ENCODE assay signal across 29 cellular contexts in genomic region chr7:348962-349755, GRCh38. TPM values are rescaled to one million over a fixed set of nuclear protein-coding genes. Genes with fewer than 3 reads are reported as not detected.
DNase-seq lines count a peak whose midpoint lies in the region; ATAC-seq, FAIRE-seq and TF ChIP-seq lines count a peak whose summit lies in the region.
"Had no signal": no experiment of that assay in that cellular context is flagged by ENCODE, and none has a peak within 500 bp of the region (broad histone marks: within the 10 kb centered on the region; RNA-seq: fewer than 3 reads in every experiment).

No MANE protein-coding gene starts in this region.

- H3K4me3 ChIP-seq in HepG2 (replicated peaks in 1 of 3; ENCODE audit: insufficient read depth in 1 of 3, low read depth in 2 of 3, low read length in 3 of 3) (peak overlapping the region in 1 of 3 experiments; percentile 51; a peak in 1 of 6 replicates), right lobe of liver (no peak overlapping the region)
- H3K4me3 ChIP-seq: GM23338, heart left ventricle, suprapubic skin had no signal

- TF ChIP-seq CTCF in HepG2 (CRISPR knock-in tag; IDR thresholded peaks at IDR 0.05): no peak
- no peak for TF ChIP-seq CTCF in right lobe of liver (IDR thresholded peaks at IDR 0.05)

- H3K4me1 Mint-ChIP-seq in immature natural killer cell: peaks cover 0 to 12% of the 10 kb centered on the region in 2 donors
- H3K4me1 Mint-ChIP-seq: GM23338 had no signal

- 6% methylated on average over 6 of the region's 35 CpGs for WGBS in HepG2 (ENCODE audit: low lambda C conversion rate)
- WGBS in right lobe of liver (ENCODE audit: insufficient coverage, low coverage, low lambda C conversion rate, missing lambda C conversion rate): no CpG with 5 or more reads among the region's 35 CpGs

- no peaks in the 10 kb centered on the region for H3K9me3 ChIP-seq in HepG2 (ENCODE audit: low read length)
- no peaks in the 10 kb centered on the region for H3K9me3 ChIP-seq in right lobe of liver
- H3K9me3 ChIP-seq: heart left ventricle, suprapubic skin had no signal

- H2AFZ ChIP-seq in HepG2 (ENCODE audit: low read length): no peak overlapping the region
- H2AFZ ChIP-seq: GM23338 had no signal

- TF ChIP-seq POLR2A in HepG2 (IDR thresholded peaks at IDR 0.05; ENCODE audit: insufficient read depth in 1 of 2, low read depth in 2 of 2, low read length in 2 of 2): no peak
- no peak for TF ChIP-seq POLR2A in right lobe of liver (IDR thresholded peaks at IDR 0.05)

- H3K36me3 ChIP-seq in HepG2 (replicated peaks in 1 of 2; ENCODE audit: control insufficient read depth in 1 of 2, insufficient read depth in 2 of 2, low read length in 2 of 2) (no peaks in the 10 kb centered on the region), right lobe of liver (no peaks in the 10 kb centered on the region)
- H3K36me3 ChIP-seq: brain microvascular endothelial cell, heart left ventricle, suprapubic skin had no signal

- no peaks in the 10 kb centered on the region for H3K79me2 ChIP-seq in HepG2 (ENCODE audit: insufficient read depth, low read length)

- in situ Hi-C loops in HepG2 (cut with HindIII; ENCODE audit: extremely low pct_ligation_motif_present, low pct_unique_long_range_greater_than_20kb): no loop called here

- H3K27me3 Mint-ChIP-seq in immature natural killer cell (ENCODE audit: low read depth in 3 of 3): peaks cover 0 to 9% (median 6%) of the 10 kb centered on the region in 3 donors

- ATAC-seq in HepG2: peak; percentile 28
- no peak for ATAC-seq in right lobe of liver
- ATAC-seq in GM18868 (IDR thresholded peaks at IDR 0.05; ENCODE audit: unreplicated experiment): no peak
- no peak for ATAC-seq in HG03175 (IDR thresholded peaks at IDR 0.05; ENCODE audit: unreplicated experiment)
- ATAC-seq: GM23338, heart left ventricle had no signal

- no TSS peak for BruUV-seq in HepG2 (replicated peaks; lab: Mats Ljungman, UMichigan)

- H3K4me1 ChIP-seq in HepG2 (ENCODE audit: insufficient read depth, low read length) (peaks cover 28% of the 10 kb centered on the region), right lobe of liver (no peaks in the 10 kb centered on the region)
- H3K4me1 ChIP-seq: heart left ventricle, suprapubic skin had no signal

- intact Hi-C loops in HepG2 (cut with micrococcal nuclease; ENCODE audit: unreplicated experiment): no loop called here
- intact Hi-C loops in right lobe of liver (cut with DNase I): no loop called here

- no peak overlapping the region for H3K27ac Mint-ChIP-seq in immature natural killer cell
- H3K27ac Mint-ChIP-seq: activated B cell treated with CpG ODN at 0.5 μM for 24 hours, GM23338 had no signal

- H3K27me3 ChIP-seq in HepG2 (ENCODE audit: control insufficient read depth in 1 of 2, insufficient read depth in 2 of 2, low read length in 2 of 2) (peaks cover 7 to 16% of the 10 kb centered on the region in 2 experiments; a peak in 4 of 5 replicates), right lobe of liver (no peaks in the 10 kb centered on the region)
- H3K27me3 ChIP-seq: brain microvascular endothelial cell had no signal

- no peak for FAIRE-seq in HepG2 (lab: Jason Lieb, UNC)
- FAIRE-seq: GM18507, small intestine had no signal

- TF ChIP-seq EP300 in HepG2 (IDR thresholded peaks at IDR 0.05; ENCODE audit: low read depth in 2 of 2, low read length in 2 of 2) (no peak), HepG2 (CRISPR knock-in tag; IDR thresholded peaks at IDR 0.05; ENCODE audit: borderline replicate concordance) (no peak)

- no peak for TF ChIP-seq RAD21 in HepG2 (CRISPR knock-in tag; IDR thresholded peaks at IDR 0.05)

- peak overlapping the region in 3 of 5 donors; percentile 3 to 44 (median 32) for H3K4me3 Mint-ChIP-seq in immature natural killer cell
- H3K4me3 Mint-ChIP-seq: activated B cell treated with CpG ODN at 0.5 μM for 24 hours, GM23338 had no signal

- H3K9ac ChIP-seq in HepG2 (ENCODE audit: insufficient read depth, low read depth, low read length): no peak overlapping the region; the same call in 1 of the 2 replicates

- CTCF ChIA-PET in HepG2 (lab: Yijun Ruan, JAX; ENCODE audit: low intra/inter-chr PET ratio, low total read pairs): no interaction called here

- H3K4me2 ChIP-seq in HepG2 (ENCODE audit: low read depth, low read length): peak overlapping the region; percentile 71
- H3K4me2 ChIP-seq: GM23338 had no signal

- no peaks in the 10 kb centered on the region for H4K20me1 ChIP-seq in HepG2 (ENCODE audit: insufficient read depth, low read length)

- DNase-seq in HepG2 (ENCODE audit: low spot score) (no peak), right lobe of liver (no peak), HuH-7.5 (ENCODE audit: low spot score) (peak; percentile 47), immature natural killer cell (no peak), glomerular visceral epithelial cell (ENCODE audit: extremely low spot score) (no peak)
- DNase-seq: activated B cell treated with CpG ODN at 0.5 μM for 24 hours; activated CD4-positive, alpha-beta T cell treated with anti-CD3 and anti-CD28 coated beads, Interleukin-2, amount 50 U/mL, for 4 hours; activated effector memory CD4-positive, alpha-beta T cell treated with Interleukin-2 at 50 U/mL for 16 hours; activated T-cell treated with anti-CD3 and anti-CD28 coated beads for 4 hours; brain microvascular endothelial cell; effector CD8-positive, alpha-beta T cell; erythroblast; heart left ventricle; Karpas-422; NCI-H2171 treated with DMSO at 0.1 percent for 48 hours; NCI-H524 treated with DMSO at 0.1 percent for 48 hours; small intestine; stimulated activated CD4-positive, alpha-beta T cell treated with anti-CD3 and anti-CD28 coated beads, Interleukin-1b, Interleukin-23, amount 100 ng/mL, for 48 hours; T1000 had no signal

- H3K27ac ChIP-seq in HepG2 (ENCODE audit: extremely low read length, insufficient read depth, low read length): no peak overlapping the region
- no peak overlapping the region for H3K27ac ChIP-seq in right lobe of liver
- H3K27ac ChIP-seq: brain microvascular endothelial cell, heart left ventricle, suprapubic skin had no signal

- POLR2A ChIA-PET in HepG2 (lab: Yijun Ruan, JAX): no interaction called here

- no peaks in the 10 kb centered on the region for H3K36me3 Mint-ChIP-seq in immature natural killer cell

- H3K9me3 Mint-ChIP-seq in immature natural killer cell: peaks cover 0 to 2% (median 0%) of the 10 kb centered on the region in 6 donors
- H3K9me3 Mint-ChIP-seq: activated B cell treated with CpG ODN at 0.5 μM for 24 hours had no signal

TF ChIP-seq in HepG2, 621 proteins besides CTCF, POLR2A, EP300 and RAD21:
- TF ChIP-seq ESRRA (CRISPR knock-in tag; IDR thresholded peaks at IDR 0.05; ENCODE audit: low read depth) (no peak), GABPB1 (CRISPR knock-in tag; IDR thresholded peaks at IDR 0.05) (peak; percentile 15; the same call in 1 of the 2 replicates), AGO2 (optimal IDR thresholded peaks at IDR 0.05; ENCODE audit: low read depth, low read length) (peak; percentile 32), HNRNPL (IDR thresholded peaks at IDR 0.05; ENCODE audit: low read depth, low read length) (0 out of 2 replicates have a peak, but pooled peaks have one; percentile 27), HMGA1 (CRISPR knock-in tag; conservative IDR thresholded peaks at IDR 0.05) (no peak)

RNA-seq across cellular contexts. Expression of gene FOXL3, which starts 59.2 kb away (rescaled TPM):
- not detected in 2 replicates for total RNA-seq in HepG2 (2016; rRNA removed; fragmentation: Illumina TruSeq; extraction: Trizol)
- not detected in 2 replicates for total RNA-seq in HepG2 (2016; cell fraction: cytosol; rRNA removed; fragmentation: Illumina TruSeq; extraction: Trizol; ENCODE audit: low read depth)
- not detected in 2 replicates for total RNA-seq in HepG2 (2016; cell fraction: insoluble cytoplasmic fraction; rRNA removed; fragmentation: Illumina TruSeq; extraction: Trizol)
- not detected in 2 replicates for total RNA-seq in HepG2 (2016; cell fraction: membrane; rRNA removed; fragmentation: Illumina TruSeq; extraction: Trizol)
- not detected in 2 replicates for total RNA-seq in HepG2 (2016; cell fraction: nucleus; rRNA removed; fragmentation: Illumina TruSeq; extraction: Trizol)
- not detected in 2 replicates for polyA plus RNA-seq in HepG2 (2011; rRNA removed)
- not detected in 2 replicates for polyA plus RNA-seq in HepG2 (2011; cell fraction: cytosol; rRNA removed)
- not detected in 2 replicates for polyA plus RNA-seq in HepG2 (2011; cell fraction: nucleus; rRNA removed)
- polyA plus RNA-seq in HepG2 (2012): not detected in 2 replicates
- polyA plus RNA-seq in HepG2 (2016; cell fraction: cytosol; fragmentation: Illumina TruSeq; extraction: Trizol; ENCODE audit: low read depth): not detected in 2 replicates
- not detected in 2 replicates for polyA plus RNA-seq in HepG2 (2016; cell fraction: insoluble cytoplasmic fraction; fragmentation: Illumina TruSeq; extraction: Trizol; ENCODE audit: low read depth)
- polyA plus RNA-seq in HepG2 (2016; cell fraction: membrane; fragmentation: Illumina TruSeq; extraction: Trizol; ENCODE audit: low read depth): not detected in 2 replicates
- polyA plus RNA-seq in HepG2 (2016; cell fraction: nucleus; fragmentation: Illumina TruSeq; extraction: Trizol; ENCODE audit: insufficient read depth, low read depth): not detected in 2 replicates
- polyA minus RNA-seq in HepG2 (2011; rRNA and poly(A)+ RNA removed; ENCODE audit: low replicate concordance): not detected in 2 replicates
- polyA minus RNA-seq in HepG2 (2011; cell fraction: cytosol; rRNA and poly(A)+ RNA removed): not detected in 2 replicates
- polyA minus RNA-seq in HepG2 (2011; cell fraction: nucleus; rRNA and poly(A)+ RNA removed): not detected in 2 replicates
- not detected for total RNA-seq in right lobe of liver
- not detected for polyA plus RNA-seq in immature natural killer cell
- total RNA-seq: activated B cell treated with CpG ODN at 0.5 μM for 24 hours, fibroblast of villous mesenchyme, GM23338, heart left ventricle, HT1080, lung microvascular endothelial cell, pulmonary artery endothelial cell, RPMI7951, suprapubic skin had no signal
- polyA plus RNA-seq: GM23338, heart left ventricle, small intestine had no signal
